20 cellular contexts compared by ENCODE assay signal in the genomic region with DNA sequence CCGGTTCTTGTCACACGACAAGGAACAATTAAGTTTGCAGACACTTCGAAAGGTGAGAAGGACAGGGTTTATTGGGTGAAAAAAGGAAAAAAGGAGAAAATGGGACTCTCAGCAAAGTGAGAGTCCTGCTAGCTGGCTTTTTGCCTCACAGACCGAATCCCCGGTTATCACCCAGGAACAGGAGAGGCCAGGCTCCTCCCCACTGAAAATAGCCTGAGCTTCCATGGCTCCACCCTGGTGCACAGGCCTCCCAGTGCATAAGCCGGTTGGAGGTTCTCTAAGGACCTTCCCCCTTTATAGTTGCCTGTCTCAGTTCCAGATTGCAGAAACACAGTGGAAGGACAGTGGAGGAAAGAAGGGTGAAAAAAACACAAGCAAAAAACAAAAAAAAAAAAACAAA.
"Had no signal": no experiment of that assay in that cellular context is flagged by ENCODE, and none has a peak within 500 bp of the region (broad histone marks: within the 10 kb centered on the region; RNA-seq: fewer than 3 reads in every experiment).

No MANE protein-coding gene starts in this region.

- H3K27ac ChIP-seq: breast epithelium, PC-9 had no signal

- H3K4me1 ChIP-seq: breast epithelium had no signal

- H2AFZ ChIP-seq: PC-9 had no signal

- H3K4me3 ChIP-seq: breast epithelium, PC-9 had no signal

- H3K27ac Mint-ChIP-seq: activated CD4-positive, alpha-beta memory T cell treated with anti-CD3 and anti-CD28 coated beads, Interleukin-2, amount 10 ng/mL, durations not matched to agents 7 days and 5 days; activated naive CD4-positive, alpha-beta T cell treated with anti-CD3 and anti-CD28 coated beads, Interleukin-2, amount 50 U/mL, for 24 hours; T-helper 17 cell had no signal

- H3K36me3 Mint-ChIP-seq: activated naive CD4-positive, alpha-beta T cell treated with anti-CD3 and anti-CD28 coated beads, Interleukin-2, amount 50 U/mL, for 24 hours had no signal

- H3K4me1 Mint-ChIP-seq: activated CD4-positive, alpha-beta memory T cell treated with anti-CD3 and anti-CD28 coated beads, Interleukin-2, amount 10 ng/mL, durations not matched to agents 7 days and 5 days; activated naive CD4-positive, alpha-beta T cell treated with anti-CD3 and anti-CD28 coated beads, Interleukin-2, amount 50 U/mL, for 24 hours; T-helper 17 cell had no signal

- DNase-seq: activated CD4-positive, alpha-beta memory T cell treated with anti-CD3 and anti-CD28 coated beads, Interleukin-2, amount 10 ng/mL, durations not matched to agents 7 days and 5 days; activated CD4-positive, alpha-beta T cell treated with anti-CD3 and anti-CD28 coated beads, Interleukin-2, amount 50 U/mL, for 1 hour; activated CD4-positive, CD25-positive, alpha-beta regulatory T cell; activated naive CD4-positive, alpha-beta T cell; aorta; central memory CD4-positive, alpha-beta T cell; Kasumi-1; KBM-7; NCI-H1048; NCI-H1417; NCI-H1694 treated with DMSO at 0.1 percent for 48 hours; NCI-H2029 treated with DMSO at 0.1 percent for 48 hours; NCI-H345; NCI-H524; PC-9; SHP77 treated with DMSO at 0.1 percent for 48 hours; T-helper 17 cell; T-helper 9 cell had no signal

- H3K9me3 Mint-ChIP-seq: activated CD4-positive, alpha-beta memory T cell treated with anti-CD3 and anti-CD28 coated beads, Interleukin-2, amount 10 ng/mL, durations not matched to agents 7 days and 5 days; activated naive CD4-positive, alpha-beta T cell treated with anti-CD3 and anti-CD28 coated beads, Interleukin-2, amount 50 U/mL, for 24 hours had no signal

- H3K27me3 ChIP-seq: breast epithelium had no signal

- H3K27me3 Mint-ChIP-seq: activated CD4-positive, alpha-beta memory T cell treated with anti-CD3 and anti-CD28 coated beads, Interleukin-2, amount 10 ng/mL, durations not matched to agents 7 days and 5 days; activated naive CD4-positive, alpha-beta T cell treated with anti-CD3 and anti-CD28 coated beads, Interleukin-2, amount 50 U/mL, for 24 hours; T-helper 17 cell had no signal

- H3K4me2 ChIP-seq: PC-9 had no signal

- H3K36me3 ChIP-seq: breast epithelium had no signal

- H3K9me3 ChIP-seq: breast epithelium had no signal

- H3K4me3 Mint-ChIP-seq: activated CD4-positive, alpha-beta memory T cell treated with anti-CD3 and anti-CD28 coated beads, Interleukin-2, amount 10 ng/mL, durations not matched to agents 7 days and 5 days; activated naive CD4-positive, alpha-beta T cell treated with anti-CD3 and anti-CD28 coated beads, Interleukin-2, amount 50 U/mL, for 24 hours; T-helper 17 cell had no signal
